ENCODE assay signal across 1 cellular context in the genomic region with DNA sequence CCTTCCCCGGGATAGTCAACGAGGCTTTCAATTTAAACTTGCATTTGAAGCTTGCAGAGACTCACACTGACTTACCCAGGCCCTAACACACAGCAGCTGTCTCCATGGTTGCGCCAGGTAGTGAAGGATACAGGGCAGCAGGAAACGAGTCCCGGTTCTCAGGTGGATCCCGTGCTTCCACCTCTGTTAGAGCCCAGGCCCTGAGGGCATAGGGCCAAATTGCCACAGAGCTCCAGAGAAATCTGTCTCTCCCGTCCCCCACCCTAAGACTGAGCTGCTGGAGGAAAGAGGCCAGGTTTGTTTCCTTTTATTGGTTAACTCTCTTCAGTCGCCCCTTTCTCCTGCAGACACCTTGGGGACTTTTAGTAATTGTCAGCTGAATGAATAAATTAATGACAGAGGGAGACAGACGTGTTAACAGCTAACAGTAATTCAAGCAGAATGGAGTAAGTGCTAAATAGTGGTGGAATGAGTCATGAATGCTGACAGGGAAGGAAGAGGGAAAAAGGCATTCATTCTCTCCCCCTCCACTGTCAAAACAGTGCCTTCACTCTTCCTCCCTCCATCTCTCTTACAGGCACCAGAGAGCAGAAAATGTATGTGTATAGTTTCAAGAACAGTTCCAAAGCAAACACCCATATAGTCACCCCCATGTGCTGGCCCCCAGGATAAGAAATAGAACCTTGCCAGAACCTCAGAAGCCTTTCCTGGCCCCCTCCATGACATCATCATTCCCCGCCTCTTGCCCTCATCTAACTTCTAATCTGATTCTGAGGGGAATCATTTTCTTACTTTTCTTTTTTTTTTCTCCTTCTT.
A peak's percentile ranks its signal among the peaks of the same experiment; 100 is the strongest.
TF ChIP-seq lines count a peak whose summit lies in the region.

No MANE protein-coding gene starts in this region.

TF ChIP-seq in K562, 482 proteins besides CTCF, POLR2A, EP300 and RAD21 (continued from another document):
- TF ChIP-seq MTA1 (IDR thresholded peaks at IDR 0.05; ENCODE audit: borderline replicate concordance) (peak; percentile 73; the same call in 1 of the 2 replicates), TAF9B (IDR thresholded peaks at IDR 0.05; ENCODE audit: partially characterized antibody) (no peak), ZNF75A (CRISPR knock-in tag; IDR thresholded peaks at IDR 0.05) (no peak), TCF7L2 (IDR thresholded peaks at IDR 0.05; ENCODE audit: low read depth, low read length) (no peak), ZNF134 (CRISPR knock-in tag; conservative IDR thresholded peaks at IDR 0.05) (no peak), PREB (CRISPR knock-in tag; IDR thresholded peaks at IDR 0.05) (no peak), MAFG (tag; conservative IDR thresholded peaks at IDR 0.05) (no peak), ZNF140 (CRISPR knock-in tag; IDR thresholded peaks at IDR 0.05) (no peak), DDX20 (tag; IDR thresholded peaks at IDR 0.05; ENCODE audit: low read depth) (no peak), ZNF407 (IDR thresholded peaks at IDR 0.05; ENCODE audit: low read depth) (no peak), KDM2B (CRISPR knock-in tag; IDR thresholded peaks at IDR 0.05) (no peak), FOXM1 (IDR thresholded peaks at IDR 0.05; ENCODE audit: low read depth) (no peak), FOXM1 (CRISPR knock-in tag; IDR thresholded peaks at IDR 0.05; ENCODE audit: low read depth) (no peak), HIVEP1 (CRISPR knock-in tag; IDR thresholded peaks at IDR 0.05) (no peak), CUX1 (CRISPR knock-in tag; IDR thresholded peaks at IDR 0.05) (no peak), ARID2 (IDR thresholded peaks at IDR 0.05) (no peak)
- TF ChIP-seq, protein P1, sequence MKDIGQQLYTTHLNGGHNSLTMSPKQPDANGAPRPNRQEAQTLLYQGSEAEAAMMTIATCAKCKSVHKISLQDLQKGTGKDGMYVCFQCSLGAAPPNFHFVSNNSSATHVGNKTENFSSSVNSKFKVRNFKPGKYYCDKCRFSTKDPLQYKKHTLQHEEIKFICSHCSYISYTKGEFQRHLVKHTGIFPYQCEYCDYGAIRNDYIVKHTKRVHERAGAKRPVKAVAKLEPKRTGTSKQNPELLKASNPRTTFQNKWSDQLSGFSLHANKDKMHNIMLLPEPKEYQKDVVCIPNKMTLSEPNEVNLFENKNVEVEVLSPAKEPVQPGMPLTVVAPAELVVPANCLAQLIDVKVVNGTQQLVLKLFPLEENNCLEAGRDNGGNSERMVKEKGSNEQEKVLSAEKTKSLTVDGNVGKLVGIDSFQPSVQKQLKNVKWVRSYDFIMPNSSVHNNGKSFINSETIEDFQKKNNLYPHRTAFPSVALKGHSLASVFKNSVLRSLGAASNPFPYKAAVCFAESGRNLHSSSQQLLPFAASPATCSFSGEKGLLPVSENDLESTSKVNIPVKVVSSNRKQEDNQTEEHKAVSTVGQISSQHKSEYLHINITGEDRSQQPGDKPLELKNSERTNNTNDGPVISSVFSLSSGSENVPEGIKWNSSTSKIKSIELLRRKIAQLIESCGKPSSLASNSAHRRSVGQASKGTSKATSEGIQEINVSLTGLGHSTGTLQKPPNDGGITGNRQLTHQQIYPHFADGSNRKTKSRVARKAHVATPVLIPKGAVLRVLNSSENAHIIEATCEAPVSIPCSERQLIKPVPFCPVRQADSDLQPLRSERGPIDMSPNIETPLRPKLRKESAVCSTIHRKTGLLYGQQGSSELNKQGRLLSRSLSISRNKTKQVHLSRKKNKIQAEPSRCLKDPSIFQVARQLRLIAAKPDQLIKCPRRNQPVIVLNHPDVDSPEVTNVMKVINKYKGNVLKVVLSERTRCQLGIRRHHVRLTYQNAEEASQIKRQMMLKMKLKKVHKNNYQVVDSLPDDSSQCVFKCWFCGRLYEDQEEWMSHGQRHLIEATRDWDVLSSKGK (CRISPR knock-in tag; IDR thresholded peaks at IDR 0.05): no peak
